ENCODE assay signal across 11 cellular contexts in the genomic region with DNA sequence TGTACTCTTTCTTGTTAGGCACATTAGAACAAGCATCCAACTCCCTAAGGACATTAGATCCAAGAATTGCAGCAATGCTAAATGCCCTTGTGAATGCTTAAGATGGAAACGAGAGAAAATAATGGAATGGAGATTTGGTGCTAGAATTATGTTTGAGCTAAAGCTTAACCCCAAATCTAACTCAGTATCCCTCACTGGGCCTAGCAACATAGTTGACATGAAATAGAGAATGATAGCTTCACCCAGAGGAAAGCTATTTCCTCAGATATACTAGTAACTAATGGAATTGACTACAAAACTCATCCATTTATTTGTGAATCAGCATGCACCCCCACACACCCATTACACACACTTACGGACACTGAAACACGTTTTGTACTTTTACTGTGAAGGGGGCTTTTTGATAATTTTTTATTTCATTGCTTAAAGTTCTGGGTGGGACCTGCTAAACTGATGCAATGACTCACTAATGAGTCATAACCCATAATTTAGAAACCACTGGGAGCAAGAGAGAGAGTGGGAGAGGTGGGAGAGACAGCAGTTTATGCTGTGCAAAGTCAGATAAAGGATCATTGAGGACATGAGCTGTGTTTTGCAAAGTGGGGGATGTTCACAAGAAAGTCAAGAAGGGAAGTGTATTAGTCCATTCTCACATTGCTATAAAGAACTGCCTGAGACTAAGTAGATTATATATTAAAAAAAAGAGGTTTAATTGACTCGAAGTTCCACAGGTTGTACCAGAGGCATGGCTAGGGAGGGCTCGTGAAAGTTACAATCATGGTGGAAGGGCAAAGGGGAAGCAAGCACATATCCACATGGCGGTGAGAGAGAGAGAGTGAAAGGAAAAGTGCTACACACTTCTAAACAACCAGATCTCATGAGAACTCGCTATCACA.
A peak's percentile ranks its signal among the peaks of the same experiment; 100 is the strongest.
DNase-seq lines count a peak whose midpoint lies in the region; ATAC-seq, FAIRE-seq and TF ChIP-seq lines count a peak whose summit lies in the region.
"Had no signal": no experiment of that assay in that cellular context is flagged by ENCODE, and none has a peak within 500 bp of the region (broad histone marks: within the 10 kb centered on the region; RNA-seq: fewer than 3 reads in every experiment).

No MANE protein-coding gene starts in this region.

- TF ChIP-seq RAD21 in A549 (conservative IDR thresholded peaks at IDR 0.05 in 1 of 2, IDR thresholded peaks at IDR 0.05 in 1 of 2): no peak

- 32% methylated on average over 7 of the region's 7 CpGs for WGBS in A549 (ENCODE audit: missing lambda C conversion rate)

- TF ChIP-seq POLR2A in A549 (IDR thresholded peaks at IDR 0.05; ENCODE audit: low read length): no peak

- POLR2A ChIA-PET in A549 (lab: Yijun Ruan, JAX): no interaction called here

- no peak overlapping the region for H3K4me2 ChIP-seq in A549
- H3K4me2 ChIP-seq: KMS-11 had no signal

- CTCF ChIA-PET in A549 (lab: Yijun Ruan, JAX): no interaction called here

- no peak for TF ChIP-seq EP300 in A549 (IDR thresholded peaks at IDR 0.05)

- H3K4me3 ChIP-seq in A549 (no peak overlapping the region), GM12865 (ENCODE audit: low read depth, low read length) (no peak overlapping the region), fibroblast of the aortic adventitia (ENCODE audit: low read depth, low read length) (no peak overlapping the region)

- H3K9me3 ChIP-seq in A549: no peaks in the 10 kb centered on the region; the same call in 2 of the 3 replicates

- DNase-seq in A549 (ENCODE audit: low read depth in 1 of 2, low spot score in 1 of 2) (no peak), GM12865 (ENCODE audit: low read depth) (peak; percentile 3), SW480 (ENCODE audit: low spot score) (peak; percentile 9), fibroblast of the aortic adventitia (ENCODE audit: low read depth) (peak; percentile 15)
- no peak for DNase-seq in stimulated activated CD4-positive, alpha-beta T cell treated with anti-CD3 and anti-CD28 coated beads, Interleukin-1b, Interleukin-23, amount 100 ng/mL, for 48 hours
- DNase-seq: CD4-positive, alpha-beta memory T cell; NCI-H524 had no signal

- H3K4me1 ChIP-seq in A549: no peaks in the 10 kb centered on the region

- ATAC-seq in A549: no peak
- no peak for ATAC-seq in GM21576 (IDR thresholded peaks at IDR 0.05; ENCODE audit: unreplicated experiment)
- no peak for ATAC-seq in HG03135 (IDR thresholded peaks at IDR 0.05; ENCODE audit: unreplicated experiment)
- ATAC-seq in HG03378 (IDR thresholded peaks at IDR 0.05; ENCODE audit: unreplicated experiment): no peak

- FAIRE-seq in A549 (lab: Jason Lieb, UNC): no peak

- TF ChIP-seq CTCF in A549 (IDR thresholded peaks at IDR 0.05): no peak
- no peak for TF ChIP-seq CTCF in GM12865 (IDR thresholded peaks at IDR 0.05; ENCODE audit: insufficient read depth, low read depth, low read length, missing control alignments)
- no peak for TF ChIP-seq CTCF in fibroblast of the aortic adventitia (IDR thresholded peaks at IDR 0.05; ENCODE audit: insufficient read depth, low read length)

- no peak overlapping the region for H3K27ac ChIP-seq in A549
- H3K27ac ChIP-seq: KMS-11 had no signal

TF ChIP-seq in A549, 52 proteins besides CTCF, POLR2A, EP300 and RAD21:
- TF ChIP-seq NFE2L2 (conservative IDR thresholded peaks at IDR 0.05; ENCODE audit: low read length) (no peak), FOSL2 (IDR thresholded peaks at IDR 0.05) (no peak), FOSL2 (CRISPR knock-in tag; IDR thresholded peaks at IDR 0.05) (peak; percentile 38; the same call in 1 of the 2 replicates), JUN (IDR thresholded peaks at IDR 0.05) (no peak), FOSB (CRISPR knock-in tag; IDR thresholded peaks at IDR 0.05) (no peak)
- TF ChIP-seq, protein P1, sequence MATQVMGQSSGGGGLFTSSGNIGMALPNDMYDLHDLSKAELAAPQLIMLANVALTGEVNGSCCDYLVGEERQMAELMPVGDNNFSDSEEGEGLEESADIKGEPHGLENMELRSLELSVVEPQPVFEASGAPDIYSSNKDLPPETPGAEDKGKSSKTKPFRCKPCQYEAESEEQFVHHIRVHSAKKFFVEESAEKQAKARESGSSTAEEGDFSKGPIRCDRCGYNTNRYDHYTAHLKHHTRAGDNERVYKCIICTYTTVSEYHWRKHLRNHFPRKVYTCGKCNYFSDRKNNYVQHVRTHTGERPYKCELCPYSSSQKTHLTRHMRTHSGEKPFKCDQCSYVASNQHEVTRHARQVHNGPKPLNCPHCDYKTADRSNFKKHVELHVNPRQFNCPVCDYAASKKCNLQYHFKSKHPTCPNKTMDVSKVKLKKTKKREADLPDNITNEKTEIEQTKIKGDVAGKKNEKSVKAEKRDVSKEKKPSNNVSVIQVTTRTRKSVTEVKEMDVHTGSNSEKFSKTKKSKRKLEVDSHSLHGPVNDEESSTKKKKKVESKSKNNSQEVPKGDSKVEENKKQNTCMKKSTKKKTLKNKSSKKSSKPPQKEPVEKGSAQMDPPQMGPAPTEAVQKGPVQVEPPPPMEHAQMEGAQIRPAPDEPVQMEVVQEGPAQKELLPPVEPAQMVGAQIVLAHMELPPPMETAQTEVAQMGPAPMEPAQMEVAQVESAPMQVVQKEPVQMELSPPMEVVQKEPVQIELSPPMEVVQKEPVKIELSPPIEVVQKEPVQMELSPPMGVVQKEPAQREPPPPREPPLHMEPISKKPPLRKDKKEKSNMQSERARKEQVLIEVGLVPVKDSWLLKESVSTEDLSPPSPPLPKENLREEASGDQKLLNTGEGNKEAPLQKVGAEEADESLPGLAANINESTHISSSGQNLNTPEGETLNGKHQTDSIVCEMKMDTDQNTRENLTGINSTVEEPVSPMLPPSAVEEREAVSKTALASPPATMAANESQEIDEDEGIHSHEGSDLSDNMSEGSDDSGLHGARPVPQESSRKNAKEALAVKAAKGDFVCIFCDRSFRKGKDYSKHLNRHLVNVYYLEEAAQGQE (IDR thresholded peaks at IDR 0.05): no peak

Comparison
In these comparisons a context has a peak if more than half of its experiments do, and no peak if none do; other contexts are left out.
1. DNase-seq: peak in GM12865 (single experiment), SW480 (single experiment) and fibroblast of the aortic adventitia (single experiment); none in A549 (0 of 2) and stimulated activated CD4-positive, alpha-beta T cell treated with anti-CD3 and anti-CD28 coated beads, Interleukin-1b, Interleukin-23, amount 100 ng/mL, for 48 hours (single experiment).